ENCODE assay signal across 8 cellular contexts in genomic region chr17:39153541-39154111, GRCh38. TPM values are rescaled to one million over a fixed set of nuclear protein-coding genes. Genes with fewer than 3 reads are reported as not detected.
DNase-seq lines count a peak whose midpoint lies in the region; ATAC-seq and TF ChIP-seq lines count a peak whose summit lies in the region.

No MANE protein-coding gene starts in this region.

- H3K4me3 ChIP-seq in GM23338 (peak overlapping the region; percentile 90), subcutaneous abdominal adipose tissue (ENCODE audit: low read depth in 1 of 5, low read length in 5 of 5) (peak overlapping the region; percentile 96 to 99 (median 99))

- H2AFZ ChIP-seq in GM23338 = peak overlapping the region; percentile 96

- no peaks in the 10 kb centered on the region for H3K79me2 ChIP-seq in GM23338 (replicated peaks; ENCODE audit: insufficient read depth)

- H3K27ac ChIP-seq in GM23338 (ENCODE audit: low read depth) (peak overlapping the region; percentile 30; the same call in 1 of the 2 replicates), subcutaneous abdominal adipose tissue (ENCODE audit: low read depth, low read length) (peak overlapping the region; percentile 93)

- no peaks in the 10 kb centered on the region for H4K20me1 ChIP-seq in GM23338 (replicated peaks; ENCODE audit: insufficient read depth)

- peak; percentile 89 for DNase-seq in Caki2 (ENCODE audit: low read depth)
- peak; percentile 78 for DNase-seq in GM23338 (ENCODE audit: low spot score)
- DNase-seq in NCI-H1092 (lab: John Stamatoyannopoulos, UW) = peak; percentile 80
- peak; percentile 92 to 96 for DNase-seq in activated naive CD4-positive, alpha-beta T cell treated with anti-CD3 and anti-CD28 coated beads, Interleukin-2, amount 50 U/mL, for 72 hours (ENCODE audit: low spot score in 2 of 2)
- peak; percentile 56 for DNase-seq in glomerular endothelial cell (ENCODE audit: extremely low read depth, low read depth, low spot score)
- DNase-seq in non-pigmented ciliary epithelial cell (ENCODE audit: low read depth) = peak; percentile 46

- ATAC-seq in GM23338 = peak; percentile 33
- ATAC-seq in SK-N-SH treated with all-trans-retinoic acid at 6 μM for 48 hours = peak; percentile 65
- ATAC-seq in activated naive CD4-positive, alpha-beta T cell treated with anti-CD3 and anti-CD28 coated beads, Interleukin-2, amount 50 U/mL, for 72 hours = peak; percentile 66 to 70

- no peaks in the 10 kb centered on the region for H3F3A ChIP-seq in GM23338 (replicated peaks; ENCODE audit: low read depth)

- no peak for TF ChIP-seq CTCF in GM23338 (conservative IDR thresholded peaks at IDR 0.05; ENCODE audit: low read depth in 2 of 2)

- no peaks in the 10 kb centered on the region for H3K9me2 ChIP-seq in GM23338 (ENCODE audit: insufficient read depth)

- H3K27me3 Mint-ChIP-seq in GM23338 (ENCODE audit: insufficient read depth, low read depth, poor library complexity) = peaks cover 61% of the 10 kb centered on the region

- in situ Hi-C loops in Caki2 (cut with HindIII; ENCODE audit: low pct_unique_long_range_greater_than_20kb, low sequenced_read_pairs) = no loop called here

- peak overlapping the region; percentile 12 to 96 (median 86) for H3K9ac ChIP-seq in subcutaneous abdominal adipose tissue (ENCODE audit: low read length in 5 of 5)

- peak overlapping the region; percentile 97 for H3K4me3 Mint-ChIP-seq in GM23338

- H3K36me3 ChIP-seq in GM23338 (ENCODE audit: insufficient read depth) (no peaks in the 10 kb centered on the region), subcutaneous abdominal adipose tissue (ENCODE audit: control insufficient read depth in 5 of 5, insufficient read depth in 5 of 5, low read length in 5 of 5) (no peaks in the 10 kb centered on the region)

- peak overlapping the region; percentile 79 for H3K4me2 ChIP-seq in GM23338

- no peaks in the 10 kb centered on the region for H3K9me3 ChIP-seq in subcutaneous abdominal adipose tissue (ENCODE audit: control insufficient read depth in 5 of 5, low read length in 5 of 5)

- H3K27me3 ChIP-seq in GM23338 (ENCODE audit: insufficient read depth) = peaks cover 36% of the 10 kb centered on the region
- H3K27me3 ChIP-seq in subcutaneous abdominal adipose tissue (ENCODE audit: control insufficient read depth in 5 of 5, insufficient read depth in 4 of 5, low read length in 5 of 5) = peaks cover 6 to 15% (median 9%) of the 10 kb centered on the region in 5 donors

- peak overlapping the region; percentile 55; the same call in 1 of the 2 replicates for H3K27ac Mint-ChIP-seq in GM23338
- H3K27ac Mint-ChIP-seq in activated naive CD4-positive, alpha-beta T cell treated with anti-CD3 and anti-CD28 coated beads, Interleukin-2, amount 50 U/mL, for 72 hours = peak overlapping the region; percentile 98 to 100

- peaks cover 9% of the 10 kb centered on the region for H3K36me3 Mint-ChIP-seq in GM23338 (ENCODE audit: low read depth)
- peaks cover 6 to 12% of the 10 kb centered on the region in 2 donors for H3K36me3 Mint-ChIP-seq in activated naive CD4-positive, alpha-beta T cell treated with anti-CD3 and anti-CD28 coated beads, Interleukin-2, amount 50 U/mL, for 72 hours

- peaks cover 19% of the 10 kb centered on the region for H3K4me1 Mint-ChIP-seq in GM23338

- H3K4me1 ChIP-seq in GM23338 (ENCODE audit: insufficient read depth) (peaks cover 3% of the 10 kb centered on the region; the same call in 1 of the 2 replicates), subcutaneous abdominal adipose tissue (ENCODE audit: control insufficient read depth in 5 of 5, insufficient read depth in 5 of 5, low read length in 5 of 5) (peaks cover 2 to 48% (median 26%) of the 10 kb centered on the region in 5 donors)

- peaks cover 13% of the 10 kb centered on the region for H3K9me3 Mint-ChIP-seq in GM23338
- no peaks in the 10 kb centered on the region for H3K9me3 Mint-ChIP-seq in activated naive CD4-positive, alpha-beta T cell treated with anti-CD3 and anti-CD28 coated beads, Interleukin-2, amount 50 U/mL, for 72 hours

TF ChIP-seq in GM23338, 12 proteins besides CTCF, POLR2A, EP300 and RAD21:
- TF ChIP-seq ETS1 (IDR thresholded peaks at IDR 0.05) = 0 out of 2 replicates have a peak, but pooled peaks have one; percentile 34
- no peak for TF ChIP-seq POLR2AphosphoS5 (IDR thresholded peaks at IDR 0.05; ENCODE audit: low read depth)

TF ChIP-seq in SK-N-SH treated with all-trans-retinoic acid at 6 μM for 48 hours, 23 proteins besides CTCF, POLR2A, EP300 and RAD21 (continues in another document):
- TF ChIP-seq ZNF565 (CRISPR knock-in tag; conservative IDR thresholded peaks at IDR 0.05; ENCODE audit: low read depth) (no peak), ESRRG (CRISPR knock-in tag; IDR thresholded peaks at IDR 0.05) (no peak), ZC3H10 (CRISPR knock-in tag; IDR thresholded peaks at IDR 0.05) (no peak), PPARA (CRISPR knock-in tag; IDR thresholded peaks at IDR 0.05; ENCODE audit: borderline replicate concordance) (no peak), SNAI2 (CRISPR knock-in tag; IDR thresholded peaks at IDR 0.05) (no peak), GLIS3 (CRISPR knock-in tag; IDR thresholded peaks at IDR 0.05) (no peak), TOX (CRISPR knock-in tag; IDR thresholded peaks at IDR 0.05; ENCODE audit: borderline replicate concordance) (no peak), ZNF8 (CRISPR knock-in tag; IDR thresholded peaks at IDR 0.05) (no peak), OSR1 (CRISPR knock-in tag; IDR thresholded peaks at IDR 0.05) (no peak), ZNF70 (CRISPR knock-in tag; IDR thresholded peaks at IDR 0.05) (no peak), TCF4 (CRISPR knock-in tag; IDR thresholded peaks at IDR 0.05; ENCODE audit: borderline replicate concordance) (no peak), BACH2 (CRISPR knock-in tag; IDR thresholded peaks at IDR 0.05; ENCODE audit: borderline replicate concordance) (no peak), CSDC2 (CRISPR knock-in tag; IDR thresholded peaks at IDR 0.05) (no peak), ZFP3 (CRISPR knock-in tag; IDR thresholded peaks at IDR 0.05) (no peak), ZFP30 (CRISPR knock-in tag; IDR thresholded peaks at IDR 0.05) (no peak)
- TF ChIP-seq, protein P1, sequence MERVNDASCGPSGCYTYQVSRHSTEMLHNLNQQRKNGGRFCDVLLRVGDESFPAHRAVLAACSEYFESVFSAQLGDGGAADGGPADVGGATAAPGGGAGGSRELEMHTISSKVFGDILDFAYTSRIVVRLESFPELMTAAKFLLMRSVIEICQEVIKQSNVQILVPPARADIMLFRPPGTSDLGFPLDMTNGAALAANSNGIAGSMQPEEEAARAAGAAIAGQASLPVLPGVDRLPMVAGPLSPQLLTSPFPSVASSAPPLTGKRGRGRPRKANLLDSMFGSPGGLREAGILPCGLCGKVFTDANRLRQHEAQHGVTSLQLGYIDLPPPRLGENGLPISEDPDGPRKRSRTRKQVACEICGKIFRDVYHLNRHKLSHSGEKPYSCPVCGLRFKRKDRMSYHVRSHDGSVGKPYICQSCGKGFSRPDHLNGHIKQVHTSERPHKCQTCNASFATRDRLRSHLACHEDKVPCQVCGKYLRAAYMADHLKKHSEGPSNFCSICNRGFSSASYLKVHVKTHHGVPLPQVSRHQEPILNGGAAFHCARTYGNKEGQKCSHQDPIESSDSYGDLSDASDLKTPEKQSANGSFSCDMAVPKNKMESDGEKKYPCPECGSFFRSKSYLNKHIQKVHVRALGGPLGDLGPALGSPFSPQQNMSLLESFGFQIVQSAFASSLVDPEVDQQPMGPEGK (CRISPR knock-in tag; IDR thresholded peaks at IDR 0.05; ENCODE audit: borderline replicate concordance) = no peak
- TF ChIP-seq, protein P2, sequence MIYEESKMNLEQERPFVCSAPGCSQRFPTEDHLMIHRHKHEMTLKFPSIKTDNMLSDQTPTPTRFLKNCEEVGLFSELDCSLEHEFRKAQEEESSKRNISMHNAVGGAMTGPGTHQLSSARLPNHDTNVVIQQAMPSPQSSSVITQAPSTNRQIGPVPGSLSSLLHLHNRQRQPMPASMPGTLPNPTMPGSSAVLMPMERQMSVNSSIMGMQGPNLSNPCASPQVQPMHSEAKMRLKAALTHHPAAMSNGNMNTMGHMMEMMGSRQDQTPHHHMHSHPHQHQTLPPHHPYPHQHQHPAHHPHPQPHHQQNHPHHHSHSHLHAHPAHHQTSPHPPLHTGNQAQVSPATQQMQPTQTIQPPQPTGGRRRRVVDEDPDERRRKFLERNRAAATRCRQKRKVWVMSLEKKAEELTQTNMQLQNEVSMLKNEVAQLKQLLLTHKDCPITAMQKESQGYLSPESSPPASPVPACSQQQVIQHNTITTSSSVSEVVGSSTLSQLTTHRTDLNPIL (CRISPR knock-in tag; IDR thresholded peaks at IDR 0.05; ENCODE audit: low read depth) = no peak

RNA-seq across cellular contexts. Expression of gene PLXDC1, which starts 2.2 kb away (rescaled TPM):
- total RNA-seq in Caki2 (2014; rRNA removed; shearing (Covaris generic); ENCODE audit: low replicate concordance) = not detected in 2 replicates
- total RNA-seq in GM23338 (2014; rRNA removed; shearing (Covaris generic)) = 0.28 and 0.39 TPM in 2 replicates
- polyA plus RNA-seq in GM23338 (2016; fragmentation: Nextera tagmentation; extraction: Ambion mirVana) = 0.75 and 0.91 TPM in 2 replicates
- total RNA-seq in activated naive CD4-positive, alpha-beta T cell treated with anti-CD3 and anti-CD28 coated beads, Interleukin-2, amount 50 U/mL, for 72 hours = 10 to 100 TPM in 1 of 2 donors, 1 to 10 TPM in 1; 1.5 to 10.6 TPM
- 0.06 TPM in 1 of 2 replicates, not detected in the other for total RNA-seq in glomerular endothelial cell

RNA-seq across cellular contexts. Expression of gene ARL5C, which starts 12.3 kb away (rescaled TPM):
- not detected in 2 replicates for total RNA-seq in Caki2 (2014; rRNA removed; shearing (Covaris generic); ENCODE audit: low replicate concordance)
- total RNA-seq in GM23338 (2014; rRNA removed; shearing (Covaris generic)) = not detected in 2 replicates
- not detected in 2 replicates for polyA plus RNA-seq in GM23338 (2016; fragmentation: Nextera tagmentation; extraction: Ambion mirVana)
- under 1 TPM in 1 of 2 donors, not detected in 1; 0.25 TPM for total RNA-seq in activated naive CD4-positive, alpha-beta T cell treated with anti-CD3 and anti-CD28 coated beads, Interleukin-2, amount 50 U/mL, for 72 hours
- total RNA-seq in glomerular endothelial cell = not detected in 2 replicates

RNA-seq across cellular contexts. Expression of gene CACNB1, which starts 43.8 kb away (rescaled TPM):
- 2.1 and 3.4 TPM in 2 replicates for total RNA-seq in Caki2 (2014; rRNA removed; shearing (Covaris generic); ENCODE audit: low replicate concordance)
- 12.5 and 13.1 TPM in 2 replicates for total RNA-seq in GM23338 (2014; rRNA removed; shearing (Covaris generic))
- 7.8 and 8.4 TPM in 2 replicates for polyA plus RNA-seq in GM23338 (2016; fragmentation: Nextera tagmentation; extraction: Ambion mirVana)
- total RNA-seq in activated naive CD4-positive, alpha-beta T cell treated with anti-CD3 and anti-CD28 coated beads, Interleukin-2, amount 50 U/mL, for 72 hours = 10 to 100 TPM; 15.0 to 26.6 TPM
- 4.4 and 6.6 TPM in 2 replicates for total RNA-seq in glomerular endothelial cell

RNA-seq across cellular contexts. Expression of gene RPL19, which starts 46.5 kb away (rescaled TPM):
- 2,576 and 2,794 TPM in 2 replicates for total RNA-seq in Caki2 (2014; rRNA removed; shearing (Covaris generic); ENCODE audit: low replicate concordance)
- 1,594 and 1,843 TPM in 2 replicates for total RNA-seq in GM23338 (2014; rRNA removed; shearing (Covaris generic))
- 2,627 and 2,838 TPM in 2 replicates for polyA plus RNA-seq in GM23338 (2016; fragmentation: Nextera tagmentation; extraction: Ambion mirVana)
- 1,000 to 10,000 TPM; 2,719 to 2,768 TPM for total RNA-seq in activated naive CD4-positive, alpha-beta T cell treated with anti-CD3 and anti-CD28 coated beads, Interleukin-2, amount 50 U/mL, for 72 hours
- total RNA-seq in glomerular endothelial cell = 1,721 and 2,282 TPM in 2 replicates

Comparison
In these comparisons a context has a peak if more than half of its experiments do, and no peak if none do; other contexts are left out.
1. Peak in every context shown above with its lines: DNase-seq, ATAC-seq, H3K4me3 ChIP-seq and H3K27ac ChIP-seq.